15 cellular contexts compared by ENCODE assay signal in the genomic region with DNA sequence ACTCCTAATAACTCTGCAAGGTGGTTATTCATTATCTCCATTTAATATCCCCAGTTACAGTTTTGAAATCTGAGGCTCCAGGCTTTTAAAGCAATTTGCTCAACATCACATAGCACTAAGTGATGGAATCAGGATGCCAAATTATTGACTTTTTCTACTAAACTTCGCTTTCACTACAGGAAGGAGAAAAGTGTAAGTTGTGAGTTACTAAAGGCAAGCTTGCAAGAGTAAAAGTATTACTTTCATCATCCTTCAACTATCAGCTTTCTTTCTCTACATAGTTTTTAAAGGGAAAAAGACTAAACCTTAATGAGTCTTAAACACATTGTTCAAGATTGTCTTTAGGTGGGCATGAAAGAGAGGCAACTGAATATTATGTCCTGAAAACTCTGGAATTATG. TPM values are rescaled to one million over a fixed set of nuclear protein-coding genes. Genes with fewer than 3 reads are reported as not detected.
A peak's percentile ranks its signal among the peaks of the same experiment; 100 is the strongest.
DNase-seq lines count a peak whose midpoint lies in the region; ATAC-seq and TF ChIP-seq lines count a peak whose summit lies in the region.
"Had no signal": no experiment of that assay in that cellular context is flagged by ENCODE, and none has a peak within 500 bp of the region (broad histone marks: within the 10 kb centered on the region; RNA-seq: fewer than 3 reads in every experiment).

No MANE protein-coding gene starts in this region.

- intact Hi-C loops in CD8-positive, alpha-beta T cell (cut with DNase I, micrococcal nuclease), result loop anchor here (5.0 to 10.0 kb wide), 4 partner anchors 381 to 1106 kb away; partner anchors contain the start of genes BTF3L4 (in 1 of the 2), CDKN2C (in 1 of the 2), RNF11 (in 1 of the 2) and TXNDC12 (in 1 of the 2)
- intact Hi-C loops in PC-9 (cut with micrococcal nuclease; ENCODE audit: unreplicated experiment), result no loop called here
- intact Hi-C loops in OCI-LY7 (cut with micrococcal nuclease; ENCODE audit: unreplicated experiment), result no loop called here

- H3F3A ChIP-seq in PC-9 (ENCODE audit: insufficient read depth, low read depth), result peaks cover 26% of the 10 kb centered on the region; the same call in 1 of the 2 replicates

- H4K20me1 ChIP-seq in PC-9 (ENCODE audit: insufficient read depth) (no peaks in the 10 kb centered on the region), Karpas-422 (ENCODE audit: insufficient read depth, low read depth, low read length) (peaks cover 14% of the 10 kb centered on the region), OCI-LY7 (ENCODE audit: insufficient read depth, low read length) (no peaks in the 10 kb centered on the region)

- H3K79me2 ChIP-seq in PC-9 (ENCODE audit: low read depth) (peaks cover 68% of the 10 kb centered on the region), Karpas-422 (ENCODE audit: low read length) (no peaks in the 10 kb centered on the region; the same call in 1 of the 2 replicates), OCI-LY7 (ENCODE audit: insufficient read depth, low read depth, low read length) (no peaks in the 10 kb centered on the region)

- peaks cover 26% of the 10 kb centered on the region for H3K4me1 ChIP-seq in CD8-positive, alpha-beta T cell (ENCODE audit: insufficient read depth, low read length)
- H3K4me1 ChIP-seq in PC-9 (replicated peaks; ENCODE audit: insufficient read depth), result peaks cover 60% of the 10 kb centered on the region
- peaks cover 8 to 74% (median 12%) of the 10 kb centered on the region in 3 donors for H3K4me1 ChIP-seq in gastroesophageal sphincter
- peaks cover 40 to 53% (median 46%) of the 10 kb centered on the region in 3 donors for H3K4me1 ChIP-seq in skeletal muscle tissue (ENCODE audit: control insufficient read depth in 3 of 3, insufficient read depth in 3 of 3, low read length in 3 of 3)
- H3K4me1 ChIP-seq in Karpas-422 (ENCODE audit: low read length), result peaks cover 22% of the 10 kb centered on the region
- peaks cover 5% of the 10 kb centered on the region for H3K4me1 ChIP-seq in OCI-LY7 (ENCODE audit: insufficient read depth, low read length, poor library complexity, severe bottlenecking)

- no peak overlapping the region for H3K27ac Mint-ChIP-seq in CD8-positive, alpha-beta T cell
- H3K27ac Mint-ChIP-seq: endodermal cell had no signal

- H2AFZ ChIP-seq in PC-9 (no peak overlapping the region; the same call in 1 of the 2 replicates), Karpas-422 (ENCODE audit: low read length) (no peak overlapping the region), OCI-LY7 (ENCODE audit: low read length) (no peak overlapping the region)

- CTCF ChIA-PET in CD8-positive, alpha-beta T cell (lab: Charles Lee), result interaction anchor here (0.6 to 1.6 kb wide), 3 partner anchors 8 to 203 kb away, joined by 3 to 4 read pairs (median 3); no protein-coding TSS in a partner anchor
- CTCF ChIA-PET in PC-9 (lab: Charles Lee), result no interaction called here
- CTCF ChIA-PET in OCI-LY7 (lab: Charles Lee; ENCODE audit: unreplicated experiment), result no interaction called here

- H3K27me3 Mint-ChIP-seq in CD8-positive, alpha-beta T cell (ENCODE audit: low read depth), result no peaks in the 10 kb centered on the region
- H3K27me3 Mint-ChIP-seq: progenitor cell of endocrine pancreas had no signal

- H3K27me3 ChIP-seq in CD8-positive, alpha-beta T cell (ENCODE audit: insufficient read depth, low read length), result no peaks in the 10 kb centered on the region
- H3K27me3 ChIP-seq in PC-9 (ENCODE audit: insufficient read depth, low read depth) (no peaks in the 10 kb centered on the region), gastroesophageal sphincter (no peaks in the 10 kb centered on the region), skeletal muscle tissue (ENCODE audit: control insufficient read depth in 3 of 3, insufficient read depth in 3 of 3, low read length in 3 of 3) (no peaks in the 10 kb centered on the region), Karpas-422 (ENCODE audit: low read length) (no peaks in the 10 kb centered on the region)
- H3K27me3 ChIP-seq: body of pancreas had no signal

- H3K4me1 Mint-ChIP-seq in CD8-positive, alpha-beta T cell (ENCODE audit: low read depth), result peaks cover 53% of the 10 kb centered on the region

- no peaks in the 10 kb centered on the region for H3K36me3 ChIP-seq in CD8-positive, alpha-beta T cell (ENCODE audit: insufficient read depth, low read length)
- H3K36me3 ChIP-seq in PC-9 (ENCODE audit: low read depth) (peaks cover 7% of the 10 kb centered on the region; the same call in 1 of the 2 replicates), gastroesophageal sphincter (no peaks in the 10 kb centered on the region), skeletal muscle tissue (ENCODE audit: control insufficient read depth in 3 of 3, insufficient read depth in 3 of 3, low read length in 3 of 3) (peaks cover 0 to 3% (median 0%) of the 10 kb centered on the region in 3 donors), Karpas-422 (ENCODE audit: insufficient read depth, low read length) (no peaks in the 10 kb centered on the region), OCI-LY7 (ENCODE audit: insufficient read depth, low read length) (no peaks in the 10 kb centered on the region)

- H3K9me3 Mint-ChIP-seq in CD8-positive, alpha-beta T cell, result no peaks in the 10 kb centered on the region
- H3K9me3 Mint-ChIP-seq: CD14-positive monocyte, endodermal cell had no signal

- H3K4me3 Mint-ChIP-seq in CD8-positive, alpha-beta T cell, result peak overlapping the region; percentile 13

- no peaks in the 10 kb centered on the region for H3K9me2 ChIP-seq in PC-9 (ENCODE audit: insufficient read depth)
- H3K9me2 ChIP-seq in Karpas-422 (replicated peaks; ENCODE audit: insufficient read depth, low read length), result no peaks in the 10 kb centered on the region
- no peaks in the 10 kb centered on the region for H3K9me2 ChIP-seq in OCI-LY7 (ENCODE audit: insufficient read depth, low read length)

- H3K9me3 ChIP-seq in CD8-positive, alpha-beta T cell (ENCODE audit: low read length), result no peaks in the 10 kb centered on the region
- no peaks in the 10 kb centered on the region for H3K9me3 ChIP-seq in PC-9 (ENCODE audit: insufficient read depth, low read depth)
- no peaks in the 10 kb centered on the region for H3K9me3 ChIP-seq in gastroesophageal sphincter
- no peaks in the 10 kb centered on the region for H3K9me3 ChIP-seq in skeletal muscle tissue (ENCODE audit: control insufficient read depth in 3 of 3, low read length in 3 of 3)
- H3K9me3 ChIP-seq in Karpas-422 (ENCODE audit: low read length), result no peaks in the 10 kb centered on the region
- no peaks in the 10 kb centered on the region for H3K9me3 ChIP-seq in OCI-LY7 (ENCODE audit: low read length)
- H3K9me3 ChIP-seq: body of pancreas had no signal

- DNase-seq in CD8-positive, alpha-beta T cell, result no peak
- no peak for DNase-seq in PC-9
- DNase-seq in iPS-NIHi7 (ENCODE audit: extremely low spot score), result no peak
- no peak for DNase-seq in Karpas-422
- no peak for DNase-seq in OCI-LY7 (ENCODE audit: low spot score)
- DNase-seq in activated CD4-positive, alpha-beta T cell treated with anti-CD3 and anti-CD28 coated beads, Interleukin-2, amount 50 U/mL, for 48 hours, result no peak
- DNase-seq: activated T-cell treated with anti-CD3 and anti-CD28 coated beads for 4 hours; body of pancreas; endodermal cell; MM.1S; stimulated activated naive CD4-positive, alpha-beta T cell treated with Interleukin-2 at 50 U/mL for 16 hours had no signal

- ATAC-seq in CD8-positive, alpha-beta T cell, result no peak
- ATAC-seq in gastroesophageal sphincter, result no peak
- ATAC-seq: body of pancreas had no signal

- no peak for TF ChIP-seq POLR2A in gastroesophageal sphincter (IDR thresholded peaks at IDR 0.05)

- POLR2A ChIA-PET in CD8-positive, alpha-beta T cell (lab: Charles Lee), result no interaction called here
- POLR2A ChIA-PET in PC-9 (lab: Charles Lee; ENCODE audit: unreplicated experiment) (no interaction called here), OCI-LY7 (lab: Charles Lee) (interaction anchor here (0.6 kb wide), 1 partner anchor 874 kb away, joined by 3 read pairs; no protein-coding TSS in a partner anchor)

- H3K27ac ChIP-seq in CD8-positive, alpha-beta T cell (ENCODE audit: low read depth, low read length), result no peak overlapping the region
- H3K27ac ChIP-seq in PC-9 (peak overlapping the region; percentile 53), gastroesophageal sphincter (peak overlapping the region in 3 of 4 donors; percentile 86 to 94 (median 93)), skeletal muscle tissue (ENCODE audit: low read depth, low read length) (peak overlapping the region; percentile 97), Karpas-422 (ENCODE audit: low read length) (no peak overlapping the region), OCI-LY7 (ENCODE audit: low read depth, low read length, poor library complexity, severe bottlenecking) (no peak overlapping the region)
- H3K27ac ChIP-seq: body of pancreas had no signal

- peak overlapping the region; percentile 4 to 95 (median 93) for H3K9ac ChIP-seq in skeletal muscle tissue (ENCODE audit: low read depth in 1 of 3, low read length in 3 of 3)
- no peak overlapping the region for H3K9ac ChIP-seq in Karpas-422 (ENCODE audit: low read length)

- BruUV-seq in PC-9 (replicated peaks; lab: Mats Ljungman, UMichigan) (no TSS peak), OCI-LY7 (replicated peaks; lab: Mats Ljungman, UMichigan) (no TSS peak)

- H3K36me3 Mint-ChIP-seq in CD8-positive, alpha-beta T cell, result peaks cover 5% of the 10 kb centered on the region

- H3K4me2 ChIP-seq in PC-9 (peak overlapping the region; percentile 97), Karpas-422 (ENCODE audit: low read depth, low read length, poor library complexity, severe bottlenecking) (no peak overlapping the region), OCI-LY7 (ENCODE audit: low read length) (no peak overlapping the region)

- WGBS in gastroesophageal sphincter (ENCODE audit: low coverage in 1 of 2), 2 donors, result 54 to 80% methylated on average over 1 of the region's 1 CpG

- no peak for TF ChIP-seq CTCF in CD8-positive, alpha-beta T cell (IDR thresholded peaks at IDR 0.05)
- TF ChIP-seq CTCF in PC-9 (conservative IDR thresholded peaks at IDR 0.05) (no peak), gastroesophageal sphincter (IDR thresholded peaks at IDR 0.05) (no peak), OCI-LY7 (conservative IDR thresholded peaks at IDR 0.05; ENCODE audit: low read length) (no peak)

- no peak for TF ChIP-seq EP300 in gastroesophageal sphincter (IDR thresholded peaks at IDR 0.05)

- no peak overlapping the region for H3K4me3 ChIP-seq in CD8-positive, alpha-beta T cell (ENCODE audit: low read depth, low read length)
- H3K4me3 ChIP-seq in PC-9 (peak overlapping the region; percentile 80), gastroesophageal sphincter (peak overlapping the region in 1 of 2 donors; percentile 67), skeletal muscle tissue (ENCODE audit: low read length in 3 of 3) (peak overlapping the region; percentile 92 to 99 (median 95)), Karpas-422 (ENCODE audit: low read length) (no peak overlapping the region), OCI-LY7 (ENCODE audit: low read depth, low read length, poor library complexity, severe bottlenecking) (no peak overlapping the region)
- H3K4me3 ChIP-seq: body of pancreas had no signal

RNA-seq across cellular contexts. Expression of gene OSBPL9, which starts 1.8 kb away (rescaled TPM):
- total RNA-seq in CD8-positive, alpha-beta T cell, result 10 to 100 TPM; 48.5 to 49.2 TPM
- total RNA-seq in PC-9 (2021) (149 and 188 TPM in 2 replicates), gastroesophageal sphincter (100 to 1,000 TPM in 1 of 4 donors, 10 to 100 TPM in 3; 56.9 to 110 (median 78.3) TPM), skeletal muscle tissue (80.9 TPM), OCI-LY7 (2022) (87.8 and 99.1 TPM in 2 replicates)
- total RNA-seq in Karpas-422 (2014; rRNA removed; shearing (Covaris generic); ENCODE audit: low replicate concordance), result 62.7 and 128 TPM in 2 replicates
- 58.6 and 67.5 TPM in 2 replicates for total RNA-seq in OCI-LY7 (2014; rRNA removed; shearing (Covaris generic))

Comparison
In these comparisons a context has a peak if more than half of its experiments do, and no peak if none do; other contexts are left out.
1. H3K27ac ChIP-seq: peak in PC-9 (single experiment), gastroesophageal sphincter (3 of 4) and skeletal muscle tissue (single experiment); none in CD8-positive, alpha-beta T cell (single experiment), Karpas-422 (single experiment) and OCI-LY7 (single experiment).
2. H3K4me3 ChIP-seq: peak in PC-9 (single experiment) and skeletal muscle tissue (3 of 3); none in CD8-positive, alpha-beta T cell (single experiment), Karpas-422 (single experiment) and OCI-LY7 (single experiment).
3. intact Hi-C loops: an anchor here in CD8-positive, alpha-beta T cell (5.0 to 10.0 kb wide); none called in PC-9 and OCI-LY7.